In the genomic region with DNA sequence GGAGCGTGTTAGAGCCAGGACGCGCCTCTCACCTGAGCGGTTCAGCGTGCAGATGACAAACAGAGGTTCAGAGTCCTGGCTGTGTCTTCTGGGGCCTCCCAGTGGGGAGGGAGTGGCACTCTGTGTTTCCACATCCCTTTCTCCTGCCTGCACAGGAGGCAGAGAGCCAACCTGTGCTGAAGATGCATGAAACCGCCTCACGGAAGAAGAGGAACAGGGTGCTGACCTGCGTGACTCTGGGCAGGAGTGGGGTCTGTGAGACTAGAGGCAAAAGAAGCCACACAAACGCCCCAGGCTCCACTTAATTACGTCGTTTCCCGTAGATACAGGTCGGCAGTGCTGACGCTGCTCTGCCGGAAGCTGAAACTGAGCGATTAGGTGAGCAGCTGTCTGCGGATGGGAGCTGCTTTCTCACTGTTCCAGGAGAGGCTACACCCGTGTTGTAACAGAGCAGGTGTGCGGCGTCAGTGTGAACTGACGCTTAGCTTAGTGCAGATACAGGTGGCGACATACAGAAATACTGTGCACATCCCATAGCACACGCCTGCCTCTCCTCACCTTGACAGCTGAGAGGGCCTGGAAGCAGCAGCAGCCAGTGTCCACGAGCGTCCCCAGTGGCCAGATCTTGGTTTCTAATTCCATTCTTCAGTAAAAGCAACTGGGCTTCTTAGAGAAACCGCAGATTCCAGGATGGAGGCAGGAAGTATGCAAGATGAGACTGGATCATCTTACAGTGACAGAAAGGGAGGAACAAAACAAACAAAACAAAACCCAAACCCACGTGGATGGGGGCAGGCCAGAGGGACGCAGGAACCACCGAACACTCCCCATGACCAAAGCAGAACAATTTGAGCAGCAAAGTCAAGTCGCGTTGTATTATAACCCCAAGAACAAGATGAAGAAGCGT, we compare ENCODE assay signal across 10 cellular contexts. TPM values are rescaled to one million over a fixed set of nuclear protein-coding genes. Genes with fewer than 3 reads are reported as not detected.
DNase-seq lines count a peak whose midpoint lies in the region; ATAC-seq and TF ChIP-seq lines count a peak whose summit lies in the region.
"Had no signal": no experiment of that assay in that cellular context is flagged by ENCODE, and none has a peak within 500 bp of the region (broad histone marks: within the 10 kb centered on the region; RNA-seq: fewer than 3 reads in every experiment).

No MANE protein-coding gene starts in this region.

- peaks cover 10% of the 10 kb centered on the region for H3K27me3 ChIP-seq in lower lobe of right lung (ENCODE audit: low read depth)

- H3K36me3 ChIP-seq in lower lobe of right lung: no peaks in the 10 kb centered on the region

- H3K9me3 ChIP-seq in lower lobe of right lung: peaks cover 4% of the 10 kb centered on the region

- no peak overlapping the region for H3K27ac ChIP-seq in lower lobe of right lung

- peaks cover 26 to 42% of the 10 kb centered on the region in 2 donors for H3K27me3 Mint-ChIP-seq in natural killer cell treated with Interleukin-12 subunit alpha and Interleukin-12 subunit beta and Interleukin-15 and Interleukin-18, amount 100 ng/mL, for 72 hours

- intact Hi-C loops in lower lobe of right lung (cut with DNase I): no loop called here

- H3K4me3 ChIP-seq in AG10803 (ENCODE audit: low read length) (no peak overlapping the region), HFF-Myc (replicated peaks; ENCODE audit: low read depth, low read length) (no peak overlapping the region), choroid plexus epithelial cell (ENCODE audit: low read depth, low read length) (no peak overlapping the region), lower lobe of right lung (no peak overlapping the region)

- DNase-seq in AG10803 (ENCODE audit: low read depth) (peak; percentile 70), HFF-Myc (ENCODE audit: extremely low read depth, low read depth) (peak; percentile 49), NCI-H524 (lab: John Stamatoyannopoulos, UW) (peak; percentile 59 to 74), choroid plexus epithelial cell (ENCODE audit: low read depth) (peak; percentile 88), lower lobe of right lung (no peak)
- DNase-seq in natural killer cell treated with Interleukin-12 subunit alpha and Interleukin-12 subunit beta and Interleukin-15 and Interleukin-18, amount 100 ng/mL, for 72 hours (ENCODE audit: low spot score): no peak
- no peak for DNase-seq in activated T-cell treated with anti-CD3 and anti-CD28 coated beads, Interleukin-2, amount 50 U/mL, for 1 hour

- TF ChIP-seq CTCF in AG10803 (conservative IDR thresholded peaks at IDR 0.05; ENCODE audit: low read length): peak; percentile 64
- peak; percentile 70 for TF ChIP-seq CTCF in HFF-Myc (IDR thresholded peaks at IDR 0.05; ENCODE audit: low read depth, low read length, missing control alignments)
- TF ChIP-seq CTCF in choroid plexus epithelial cell (conservative IDR thresholded peaks at IDR 0.05; ENCODE audit: low read depth, low read length): peak; percentile 87
- TF ChIP-seq CTCF in lower lobe of right lung (IDR thresholded peaks at IDR 0.05): peak; percentile 39

- no peaks in the 10 kb centered on the region for H3K9me3 Mint-ChIP-seq in natural killer cell treated with Interleukin-12 subunit alpha and Interleukin-12 subunit beta and Interleukin-15 and Interleukin-18, amount 100 ng/mL, for 72 hours
- H3K9me3 Mint-ChIP-seq: central memory CD8-positive, alpha-beta T cell; stimulated activated naive CD8-positive, alpha-beta T cell treated with anti-CD3 and anti-CD28 coated beads, Interleukin-15, Interleukin-2, amounts not matched to agents 100 ng/mL and 50 ng/mL, for 24 hours had no signal

- no peak overlapping the region for H3K4me3 Mint-ChIP-seq in natural killer cell treated with Interleukin-12 subunit alpha and Interleukin-12 subunit beta and Interleukin-15 and Interleukin-18, amount 100 ng/mL, for 72 hours
- H3K4me3 Mint-ChIP-seq: central memory CD8-positive, alpha-beta T cell; stimulated activated naive CD8-positive, alpha-beta T cell treated with anti-CD3 and anti-CD28 coated beads, Interleukin-15, Interleukin-2, amounts not matched to agents 100 ng/mL and 50 ng/mL, for 24 hours had no signal

- peaks cover 8 to 9% of the 10 kb centered on the region in 2 donors for H3K4me1 Mint-ChIP-seq in natural killer cell treated with Interleukin-12 subunit alpha and Interleukin-12 subunit beta and Interleukin-15 and Interleukin-18, amount 100 ng/mL, for 72 hours (ENCODE audit: low read depth in 2 of 2)

- H3K27ac Mint-ChIP-seq in natural killer cell treated with Interleukin-12 subunit alpha and Interleukin-12 subunit beta and Interleukin-15 and Interleukin-18, amount 100 ng/mL, for 72 hours: no peak overlapping the region
- H3K27ac Mint-ChIP-seq: stimulated activated naive CD8-positive, alpha-beta T cell treated with anti-CD3 and anti-CD28 coated beads, Interleukin-15, Interleukin-2, amounts not matched to agents 100 ng/mL and 50 ng/mL, for 24 hours had no signal

- H3K36me3 Mint-ChIP-seq in natural killer cell treated with Interleukin-12 subunit alpha and Interleukin-12 subunit beta and Interleukin-15 and Interleukin-18, amount 100 ng/mL, for 72 hours: no peaks in the 10 kb centered on the region

- ATAC-seq in lower lobe of right lung (no peak), GM21825 (IDR thresholded peaks at IDR 0.05; ENCODE audit: unreplicated experiment) (no peak)
- no peak for ATAC-seq in natural killer cell treated with Interleukin-12 subunit alpha and Interleukin-12 subunit beta and Interleukin-15 and Interleukin-18, amount 100 ng/mL, for 72 hours

- H3K4me1 ChIP-seq in lower lobe of right lung: peaks cover 17% of the 10 kb centered on the region

RNA-seq across cellular contexts. Expression of a gene that starts 37.7 kb away (rescaled TPM):
- total RNA-seq in lower lobe of right lung: 42.4 TPM
- total RNA-seq in natural killer cell treated with Interleukin-12 subunit alpha and Interleukin-12 subunit beta and Interleukin-15 and Interleukin-18, amount 100 ng/mL, for 72 hours: under 1 TPM; 0.56 to 0.74 TPM

Comparison
In these comparisons a context has a peak if more than half of its experiments do, and no peak if none do; other contexts are left out.
1. DNase-seq: peak in AG10803 (single experiment), HFF-Myc (single experiment), NCI-H524 (2 of 2) and choroid plexus epithelial cell (single experiment); none in lower lobe of right lung (single experiment), natural killer cell treated with Interleukin-12 subunit alpha and Interleukin-12 subunit beta and Interleukin-15 and Interleukin-18, amount 100 ng/mL, for 72 hours (single experiment) and activated T-cell treated with anti-CD3 and anti-CD28 coated beads, Interleukin-2, amount 50 U/mL, for 1 hour (single experiment).
2. RNA of a gene that starts 37.7 kb away (total RNA-seq): 42.4 TPM in lower lobe of right lung (single experiment); 0.56 to 0.74 TPM in natural killer cell treated with Interleukin-12 subunit alpha and Interleukin-12 subunit beta and Interleukin-15 and Interleukin-18, amount 100 ng/mL, for 72 hours; every median in the first group is over 10 times any median in the second.
3. Peak in every context shown above with its lines, with median percentiles within 50 percentile points of each other: CTCF ChIP-seq.